In the genomic region with DNA sequence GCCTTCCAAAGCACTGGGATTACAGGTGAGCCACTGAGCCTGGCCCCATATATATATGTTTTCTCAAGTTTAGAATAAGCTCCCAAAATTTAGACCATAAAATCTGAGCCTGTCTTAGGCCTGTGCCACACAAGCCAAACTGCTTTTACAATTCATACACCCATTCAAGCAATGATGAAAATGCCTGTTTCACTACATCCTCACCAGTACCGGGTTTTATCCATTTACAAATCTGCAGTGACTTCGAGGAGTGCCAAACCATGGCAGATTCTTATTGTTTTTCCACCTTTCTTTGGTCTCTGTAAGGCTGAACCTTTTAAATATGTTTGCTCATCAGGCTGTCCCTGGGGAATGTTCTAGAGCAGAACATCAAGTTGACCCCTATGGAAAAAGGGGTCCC, we compare ENCODE assay signal across 1 cellular context.
TF ChIP-seq lines count a peak whose summit lies in the region.

No MANE protein-coding gene starts in this region.

TF ChIP-seq in GM12878, 131 proteins besides CTCF, POLR2A, EP300 and RAD21:
- TF ChIP-seq ZSCAN29 (IDR thresholded peaks at IDR 0.05) (no peak), IKZF1 (conservative IDR thresholded peaks at IDR 0.05) (no peak), ZNF622 (IDR thresholded peaks at IDR 0.05) (no peak), MLLT1 (IDR thresholded peaks at IDR 0.05) (no peak), KAT2A (conservative IDR thresholded peaks at IDR 0.05; ENCODE audit: control insufficient read depth, low read depth, low read length) (no peak), SUPT20H (IDR thresholded peaks at IDR 0.05; ENCODE audit: borderline replicate concordance, control insufficient read depth, low read depth, low read length) (no peak), GABPA (IDR thresholded peaks at IDR 0.05; ENCODE audit: low read depth) (no peak), ELK1 (IDR thresholded peaks at IDR 0.05; ENCODE audit: low read depth, low read length) (no peak)
- TF ChIP-seq, protein P1, sequence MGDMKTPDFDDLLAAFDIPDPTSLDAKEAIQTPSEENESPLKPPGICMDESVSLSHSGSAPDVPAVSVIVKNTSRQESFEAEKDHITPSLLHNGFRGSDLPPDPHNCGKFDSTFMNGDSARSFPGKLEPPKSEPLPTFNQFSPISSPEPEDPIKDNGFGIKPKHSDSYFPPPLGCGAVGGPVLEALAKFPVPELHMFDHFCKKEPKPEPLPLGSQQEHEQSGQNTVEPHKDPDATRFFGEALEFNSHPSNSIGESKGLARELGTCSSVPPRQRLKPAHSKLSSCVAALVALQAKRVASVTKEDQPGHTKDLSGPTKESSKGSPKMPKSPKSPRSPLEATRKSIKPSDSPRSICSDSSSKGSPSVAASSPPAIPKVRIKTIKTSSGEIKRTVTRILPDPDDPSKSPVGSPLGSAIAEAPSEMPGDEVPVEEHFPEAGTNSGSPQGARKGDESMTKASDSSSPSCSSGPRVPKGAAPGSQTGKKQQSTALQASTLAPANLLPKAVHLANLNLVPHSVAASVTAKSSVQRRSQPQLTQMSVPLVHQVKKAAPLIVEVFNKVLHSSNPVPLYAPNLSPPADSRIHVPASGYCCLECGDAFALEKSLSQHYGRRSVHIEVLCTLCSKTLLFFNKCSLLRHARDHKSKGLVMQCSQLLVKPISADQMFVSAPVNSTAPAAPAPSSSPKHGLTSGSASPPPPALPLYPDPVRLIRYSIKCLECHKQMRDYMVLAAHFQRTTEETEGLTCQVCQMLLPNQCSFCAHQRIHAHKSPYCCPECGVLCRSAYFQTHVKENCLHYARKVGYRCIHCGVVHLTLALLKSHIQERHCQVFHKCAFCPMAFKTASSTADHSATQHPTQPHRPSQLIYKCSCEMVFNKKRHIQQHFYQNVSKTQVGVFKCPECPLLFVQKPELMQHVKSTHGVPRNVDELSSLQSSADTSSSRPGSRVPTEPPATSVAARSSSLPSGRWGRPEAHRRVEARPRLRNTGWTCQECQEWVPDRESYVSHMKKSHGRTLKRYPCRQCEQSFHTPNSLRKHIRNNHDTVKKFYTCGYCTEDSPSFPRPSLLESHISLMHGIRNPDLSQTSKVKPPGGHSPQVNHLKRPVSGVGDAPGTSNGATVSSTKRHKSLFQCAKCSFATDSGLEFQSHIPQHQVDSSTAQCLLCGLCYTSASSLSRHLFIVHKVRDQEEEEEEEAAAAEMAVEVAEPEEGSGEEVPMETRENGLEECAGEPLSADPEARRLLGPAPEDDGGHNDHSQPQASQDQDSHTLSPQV (IDR thresholded peaks at IDR 0.05): no peak
